ENCODE assay signal across 1 cellular context in genomic region chr22:26883393-26883792, GRCh38.
TF ChIP-seq lines count a peak whose summit lies in the region.

No MANE protein-coding gene starts in this region.

TF ChIP-seq in HEK293, 187 proteins besides CTCF, POLR2A, EP300 and RAD21 (continued from another document):
- TF ChIP-seq OVOL3 (tag by site-specific recombination; IDR thresholded peaks at IDR 0.05): peak; percentile 92
- no peak for TF ChIP-seq ZBTB7A (tag by site-specific recombination; IDR thresholded peaks at IDR 0.05; ENCODE audit: low read depth)
- TF ChIP-seq ZNF501 (tag by site-specific recombination; IDR thresholded peaks at IDR 0.05): no peak
- TF ChIP-seq OSR2 (tag by site-specific recombination; IDR thresholded peaks at IDR 0.05): peak; percentile 83
- no peak for TF ChIP-seq ZNF433 (tag by site-specific recombination; IDR thresholded peaks at IDR 0.05; ENCODE audit: low read depth)
- TF ChIP-seq SP7 (tag by site-specific recombination; IDR thresholded peaks at IDR 0.05): peak; percentile 35; the same call in 1 of the 2 replicates
- TF ChIP-seq PRDM6 (tag by site-specific recombination; IDR thresholded peaks at IDR 0.05): peak; percentile 72
- TF ChIP-seq ZNF843 (tag by site-specific recombination; IDR thresholded peaks at IDR 0.05): peak; percentile 86
- TF ChIP-seq ZNF664 (tag by site-specific recombination; IDR thresholded peaks at IDR 0.05): no peak
- TF ChIP-seq ZSCAN16 (tag by site-specific recombination; IDR thresholded peaks at IDR 0.05): 0 out of 2 replicates have a peak, but pooled peaks have one; percentile 53
- TF ChIP-seq ZNF148 (tag by site-specific recombination; IDR thresholded peaks at IDR 0.05; ENCODE audit: borderline replicate concordance): no peak
- no peak for TF ChIP-seq REPIN1 (tag by site-specific recombination; IDR thresholded peaks at IDR 0.05; ENCODE audit: low read depth)
- no peak for TF ChIP-seq SP2 (tag by site-specific recombination; IDR thresholded peaks at IDR 0.05)
- TF ChIP-seq GLIS1 (tag by site-specific recombination; IDR thresholded peaks at IDR 0.05): peak; percentile 25
- TF ChIP-seq ZEB2 (tag by site-specific recombination; IDR thresholded peaks at IDR 0.05): no peak
- 0 out of 2 replicates have a peak, but pooled peaks have one; percentile 39 for TF ChIP-seq KLF16 (tag by site-specific recombination; IDR thresholded peaks at IDR 0.05)
- TF ChIP-seq PRDM4 (tag by site-specific recombination; IDR thresholded peaks at IDR 0.05): peak; percentile 96
- no peak for TF ChIP-seq ZBTB17 (tag by site-specific recombination; IDR thresholded peaks at IDR 0.05)
- no peak for TF ChIP-seq ZNF549 (tag by site-specific recombination; IDR thresholded peaks at IDR 0.05)
- no peak for TF ChIP-seq ZNF473 (tag by site-specific recombination; IDR thresholded peaks at IDR 0.05)
- TF ChIP-seq TSHZ1 (tag by site-specific recombination; IDR thresholded peaks at IDR 0.05; ENCODE audit: borderline replicate concordance): peak; percentile 64
- no peak for TF ChIP-seq ZNF404 (tag by site-specific recombination; IDR thresholded peaks at IDR 0.05)
- TF ChIP-seq ZNF629 (tag by site-specific recombination; IDR thresholded peaks at IDR 0.05): no peak
- no peak for TF ChIP-seq PATZ1 (tag by site-specific recombination; IDR thresholded peaks at IDR 0.05)
- no peak for TF ChIP-seq GLI2 (tag by site-specific recombination; IDR thresholded peaks at IDR 0.05; ENCODE audit: borderline replicate concordance, low read depth)
- TF ChIP-seq SCRT1 (tag by site-specific recombination; IDR thresholded peaks at IDR 0.05; ENCODE audit: borderline replicate concordance): peak; percentile 73
- TF ChIP-seq SCRT2 (tag by site-specific recombination; IDR thresholded peaks at IDR 0.05): no peak
- peak; percentile 50; the same call in 1 of the 2 replicates for TF ChIP-seq ZNF18 (tag by site-specific recombination; IDR thresholded peaks at IDR 0.05)
- no peak for TF ChIP-seq ZNF645 (tag by site-specific recombination; IDR thresholded peaks at IDR 0.05)
- peak; percentile 27; the same call in 1 of the 2 replicates for TF ChIP-seq ZNF518A (tag by site-specific recombination; conservative IDR thresholded peaks at IDR 0.05; ENCODE audit: low read depth)
- peak; percentile 39; the same call in 1 of the 2 replicates for TF ChIP-seq ATF2 (tag by site-specific recombination; IDR thresholded peaks at IDR 0.05; ENCODE audit: low read depth)
- TF ChIP-seq ZNF140 (tag by site-specific recombination; IDR thresholded peaks at IDR 0.05): no peak
- no peak for TF ChIP-seq ZNF350 (tag by site-specific recombination; IDR thresholded peaks at IDR 0.05)
- TF ChIP-seq FEZF1 (tag by site-specific recombination; IDR thresholded peaks at IDR 0.05): peak; percentile 95
- TF ChIP-seq RBAK (tag by site-specific recombination; IDR thresholded peaks at IDR 0.05): no peak
- TF ChIP-seq ZFP3 (tag by site-specific recombination; IDR thresholded peaks at IDR 0.05; ENCODE audit: low read depth): no peak
- TF ChIP-seq WT1 (tag by site-specific recombination; IDR thresholded peaks at IDR 0.05): peak; percentile 39
